In the genomic region with DNA sequence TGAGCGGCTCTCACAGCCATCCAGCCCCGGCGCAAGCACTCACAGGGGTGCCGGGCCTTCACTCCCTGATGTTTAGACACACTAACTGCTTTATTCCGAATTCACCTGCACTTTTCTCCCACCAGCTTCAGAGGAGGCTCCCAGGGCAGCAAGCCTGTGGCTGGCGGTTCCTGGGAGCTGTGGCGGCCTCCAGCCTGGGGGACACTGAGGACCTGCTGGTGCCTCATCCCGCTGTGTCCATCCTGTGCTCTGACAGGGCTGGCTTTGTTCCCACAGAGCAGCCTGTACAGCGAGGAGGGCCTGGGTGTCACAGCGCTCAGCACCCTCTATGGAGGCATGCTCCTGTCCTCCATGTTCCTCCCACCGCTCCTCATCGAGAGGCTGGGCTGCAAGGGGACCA, we compare ENCODE assay signal across 26 cellular contexts. TPM values are rescaled to one million over a fixed set of nuclear protein-coding genes. Genes with fewer than 3 reads are reported as not detected.
DNase-seq lines count a peak whose midpoint lies in the region; ATAC-seq, FAIRE-seq and TF ChIP-seq lines count a peak whose summit lies in the region.
"Had no signal": no experiment of that assay in that cellular context is flagged by ENCODE, and none has a peak within 500 bp of the region (broad histone marks: within the 10 kb centered on the region; RNA-seq: fewer than 3 reads in every experiment).

No MANE protein-coding gene starts in this region.

- H3K36me3 Mint-ChIP-seq in CD14-positive monocyte = no peaks in the 10 kb centered on the region
- H3K36me3 Mint-ChIP-seq: CD4-positive, alpha-beta memory T cell had no signal

- peak overlapping the region; percentile 17 for H4K91ac ChIP-seq in H1 (replicated peaks; ENCODE audit: insufficient read length, low read length)

- H2BK5ac ChIP-seq in H1 (ENCODE audit: low read depth, low read length) = no peak overlapping the region

- CTCF ChIA-PET in HepG2 (lab: Yijun Ruan, JAX; ENCODE audit: low intra/inter-chr PET ratio, low total read pairs) = no interaction called here
- CTCF ChIA-PET in H1 (lab: Charles Lee; ENCODE audit: partially characterized antibody) = interaction anchor here (0.7 to 3.5 kb wide), 5 partner anchors 52 to 131 kb away, joined by 3 to 10 read pairs (median 3); no protein-coding TSS in a partner anchor

- no peak overlapping the region for H2AFZ ChIP-seq in HepG2 (ENCODE audit: low read length)
- no peak overlapping the region for H2AFZ ChIP-seq in H1 (ENCODE audit: low read length)

- H4K5ac ChIP-seq in H1 (ENCODE audit: insufficient read length, low read depth, low read length) = no peak overlapping the region

- H2BK12ac ChIP-seq in H1 (ENCODE audit: low read depth, low read length) = 0 out of 2 replicates have a peak overlapping the region, but pooled peaks have one; percentile 17

- TF ChIP-seq POLR2A in HepG2 (IDR thresholded peaks at IDR 0.05; ENCODE audit: insufficient read depth in 1 of 2, low read depth in 2 of 2, low read length in 2 of 2) (no peak), right lobe of liver (IDR thresholded peaks at IDR 0.05) (no peak), H1 (IDR thresholded peaks at IDR 0.05; ENCODE audit: control extremely low read depth in 1 of 2, low read depth in 2 of 2, low read length in 2 of 2) (no peak), spleen (IDR thresholded peaks at IDR 0.05) (no peak)

- no peak overlapping the region for H3K4me2 ChIP-seq in HepG2 (ENCODE audit: low read depth, low read length)
- H3K4me2 ChIP-seq in H1 (ENCODE audit: insufficient read depth in 1 of 2, low read depth in 2 of 2, low read length in 2 of 2) = no peak overlapping the region
- H3K4me2 ChIP-seq: A549; BLaER1 treated with 17β-estradiol and CSF1 and Interleukin-3, amounts not matched to agents 10 nM and 100 nM had no signal

- peaks cover 4% of the 10 kb centered on the region for H3K4me1 Mint-ChIP-seq in CD14-positive monocyte

- no peak overlapping the region for H2BK120ac ChIP-seq in H1 (replicated peaks; ENCODE audit: low read depth, low read length)

- H3K9ac ChIP-seq in HepG2 (ENCODE audit: insufficient read depth, low read depth, low read length) (no peak overlapping the region), H1 (replicated peaks in 1 of 4; ENCODE audit: extremely low read depth in 1 of 4, low read depth in 3 of 4, low read length in 3 of 4) (no peak overlapping the region)
- H3K9ac ChIP-seq: BLaER1 treated with 17β-estradiol and CSF1 and Interleukin-3, amounts not matched to agents 10 nM and 100 nM had no signal

- no peak overlapping the region for H3K27ac Mint-ChIP-seq in CD14-positive monocyte
- H3K27ac Mint-ChIP-seq: CD4-positive, alpha-beta memory T cell had no signal

- no peak overlapping the region for H3K14ac ChIP-seq in H1 (ENCODE audit: insufficient read length)

- no peak for FAIRE-seq in HepG2 (lab: Jason Lieb, UNC)
- no peak for FAIRE-seq in H1 (lab: Jason Lieb, UNC)
- FAIRE-seq: A549, GM12891, GM18507 had no signal

- no peak overlapping the region for H3K27ac ChIP-seq in HepG2 (ENCODE audit: extremely low read length, insufficient read depth, low read length)
- no peak overlapping the region for H3K27ac ChIP-seq in right lobe of liver
- H3K27ac ChIP-seq in H1 (ENCODE audit: low read depth, low read length) = no peak overlapping the region
- no peak overlapping the region for H3K27ac ChIP-seq in spleen
- H3K27ac ChIP-seq: A549; BLaER1 treated with 17β-estradiol and CSF1 and Interleukin-3, amounts not matched to agents 10 nM and 100 nM had no signal

- WGBS in HepG2 (ENCODE audit: low lambda C conversion rate) = 95% methylated on average over 7 of the region's 12 CpGs
- WGBS in right lobe of liver (ENCODE audit: insufficient coverage, low coverage, low lambda C conversion rate, missing lambda C conversion rate) = 93% methylated on average over 4 of the region's 12 CpGs
- 88% methylated on average over 12 of the region's 12 CpGs; no CpG with 5 or more reads in 1 of the 2 experiments for WGBS in H1 (ENCODE audit: extremely low coverage in 1 of 2, insufficient coverage in 1 of 2, insufficient read length in 1 of 2, insufficient replicate concordance in 2 of 2, low coverage in 1 of 2, low lambda C conversion rate in 2 of 2, missing lambda C conversion rate in 1 of 2), 2 experiments
- WGBS in spleen, 5 donors = 90 to 97% (median 92%) methylated on average over 7 to 12 of the region's 12 CpGs

- 0 out of 2 replicates have a peak overlapping the region, but pooled peaks have one; percentile 72 for H2BK20ac ChIP-seq in H1 (ENCODE audit: low read length)

- H3K4ac ChIP-seq in H1 (replicated peaks; ENCODE audit: insufficient read length, low read depth, low read length) = no peak overlapping the region

- BruUV-seq in HepG2 (replicated peaks; lab: Mats Ljungman, UMichigan) = no TSS peak

- H3K23ac ChIP-seq in H1 (ENCODE audit: insufficient read length) = no peak overlapping the region

- H3K4me1 ChIP-seq in HepG2 (ENCODE audit: insufficient read depth, low read length) (peaks cover 50% of the 10 kb centered on the region), right lobe of liver (peaks cover 0 to 17% (median 5%) of the 10 kb centered on the region in 4 donors), H1 (replicated peaks in 1 of 4; ENCODE audit: control insufficient read depth in 3 of 4, insufficient read depth in 4 of 4, low read length in 3 of 4) (peaks cover 0 to 10% (median 3%) of the 10 kb centered on the region in 4 experiments; a peak in 2 of 7 replicates), spleen (no peaks in the 10 kb centered on the region)
- H3K4me1 ChIP-seq: A549, BE2C had no signal

- H4K20me1 ChIP-seq in HepG2 (ENCODE audit: insufficient read depth, low read length) = no peaks in the 10 kb centered on the region
- H4K20me1 ChIP-seq in H1 (replicated peaks in 1 of 2; ENCODE audit: control insufficient read depth in 1 of 2, insufficient read depth in 2 of 2, low read length in 2 of 2) = no peaks in the 10 kb centered on the region
- H4K20me1 ChIP-seq: BLaER1 treated with 17β-estradiol and CSF1 and Interleukin-3, amounts not matched to agents 10 nM and 100 nM had no signal

- H3K79me2 ChIP-seq in HepG2 (ENCODE audit: insufficient read depth, low read length) (no peaks in the 10 kb centered on the region), H1 (ENCODE audit: control insufficient read depth in 1 of 2, insufficient read depth in 2 of 2, low read length in 2 of 2) (no peaks in the 10 kb centered on the region)

- H3K27me3 ChIP-seq in HepG2 (ENCODE audit: control insufficient read depth in 1 of 2, insufficient read depth in 2 of 2, low read length in 2 of 2) = no peaks in the 10 kb centered on the region
- H3K27me3 ChIP-seq in right lobe of liver = no peaks in the 10 kb centered on the region
- H3K27me3 ChIP-seq in H1 (replicated peaks in 1 of 4; ENCODE audit: control insufficient read depth in 3 of 4, extremely low read depth in 1 of 4, insufficient read depth in 3 of 4, low read length in 3 of 4) = no peaks in the 10 kb centered on the region
- peaks cover 0 to 9% (median 0%) of the 10 kb centered on the region in 7 donors for H3K27me3 ChIP-seq in spleen (replicated peaks in 1 of 7)
- H3K27me3 ChIP-seq: BE2C; BLaER1 treated with 17β-estradiol and CSF1 and Interleukin-3, amounts not matched to agents 10 nM and 100 nM had no signal

- no peak overlapping the region for H3K18ac ChIP-seq in H1 (ENCODE audit: extremely low read depth, low read length)

- H3K9me3 Mint-ChIP-seq in CD14-positive monocyte = peaks cover 0 to 3% (median 0%) of the 10 kb centered on the region in 7 donors
- H3K9me3 Mint-ChIP-seq: CD4-positive, alpha-beta memory T cell had no signal

- no peaks in the 10 kb centered on the region; the same call in 1 of the 2 replicates for H3K23me2 ChIP-seq in H1 (ENCODE audit: low read depth, low read length)

- in situ Hi-C loops in HepG2 (cut with HindIII; ENCODE audit: extremely low pct_ligation_motif_present, low pct_unique_long_range_greater_than_20kb) = loop anchor here (5.0 kb wide), 1 partner anchor 72 kb away; no protein-coding TSS in a partner anchor

- TF ChIP-seq EP300 in HepG2 (IDR thresholded peaks at IDR 0.05; ENCODE audit: low read depth in 2 of 2, low read length in 2 of 2) (no peak), HepG2 (CRISPR knock-in tag; IDR thresholded peaks at IDR 0.05; ENCODE audit: borderline replicate concordance) (no peak), H1 (IDR thresholded peaks at IDR 0.05; ENCODE audit: borderline replicate concordance in 1 of 2, low read depth in 2 of 2, low read length in 2 of 2) (no peak)

- TF ChIP-seq CTCF in HepG2 (CRISPR knock-in tag; IDR thresholded peaks at IDR 0.05) (no peak), right lobe of liver (IDR thresholded peaks at IDR 0.05) (no peak), H1 (IDR thresholded peaks at IDR 0.05; ENCODE audit: control extremely low read depth in 1 of 3, insufficient read depth in 1 of 3, low read depth in 1 of 3, low read length in 3 of 3) (no peak), spleen (IDR thresholded peaks at IDR 0.05 in 8 of 11, conservative IDR thresholded peaks at IDR 0.05 in 3 of 11) (no peak), CD14-positive monocyte (IDR thresholded peaks at IDR 0.05) (no peak)

- H3K4me3 ChIP-seq in HepG2 (replicated peaks in 1 of 3; ENCODE audit: insufficient read depth in 1 of 3, low read depth in 2 of 3, low read length in 3 of 3) (no peak overlapping the region), right lobe of liver (no peak overlapping the region), H1 (ENCODE audit: extremely low read depth in 1 of 4, insufficient read depth in 2 of 4, low read depth in 3 of 4, low read length in 4 of 4) (no peak overlapping the region), spleen (no peak overlapping the region)
- H3K4me3 ChIP-seq: A549; BLaER1 treated with 17β-estradiol and CSF1 and Interleukin-3, amounts not matched to agents 10 nM and 100 nM had no signal

- intact Hi-C loops in HepG2 (cut with micrococcal nuclease; ENCODE audit: unreplicated experiment) (loop anchor here (5.0 kb wide), 1 partner anchor 68 kb away; no protein-coding TSS in a partner anchor), right lobe of liver (cut with DNase I) (no loop called here), spleen (cut with DNase I; ENCODE audit: low total_unique reads) (loop anchor here (10.0 kb wide), 1 partner anchor 69 kb away; no protein-coding TSS in a partner anchor), CD14-positive monocyte (cut with micrococcal nuclease) (loop anchor here in 1 of 2 donors (10.0 kb wide), 1 partner anchor 519 kb away; no protein-coding TSS in a partner anchor)

- POLR2A ChIA-PET in HepG2 (lab: Yijun Ruan, JAX) (interaction anchor here (4.7 to 7.4 kb wide), 2 partner anchors 16 to 48 kb away, joined by 57 to 163 read pairs; no protein-coding TSS in a partner anchor), H1 (lab: Charles Lee; ENCODE audit: partially characterized antibody) (no interaction called here)

- DNase-seq in HepG2 (ENCODE audit: low spot score) = no peak
- DNase-seq in right lobe of liver = no peak
- no peak for DNase-seq in H1 (ENCODE audit: low read depth in 1 of 2, low spot score in 2 of 2)
- DNase-seq in mesenteric fat pad (ENCODE audit: low spot score) = peak; percentile 55
- peak; percentile 33 for DNase-seq in spleen
- DNase-seq in NCI-H1092 treated with DMSO at 0.1 percent for 48 hours (lab: John Stamatoyannopoulos, UW) = no peak
- no peak for DNase-seq in CD14-positive monocyte (ENCODE audit: low spot score)
- DNase-seq: 8988T; ACHN; AML-193; BE2C; Calu3; CD4-positive, alpha-beta memory T cell; COR-L47; DMS53; DMS79 treated with DMSO at 0.1 percent for 48 hours; GF-D8; GOT3; H7; HCEC 1CT had no signal

- no peak overlapping the region for H2AK5ac ChIP-seq in H1 (ENCODE audit: low read depth, low read length)

- peaks cover 0 to 5% (median 5%) of the 10 kb centered on the region in 3 donors for H3K27me3 Mint-ChIP-seq in CD14-positive monocyte (ENCODE audit: low read depth in 3 of 3)

- H3K79me1 ChIP-seq in H1 (ENCODE audit: low read depth, low read length) = no peaks in the 10 kb centered on the region

- no peak for TF ChIP-seq RAD21 in HepG2 (CRISPR knock-in tag; IDR thresholded peaks at IDR 0.05)
- TF ChIP-seq RAD21 in H1 (IDR thresholded peaks at IDR 0.05 in 1 of 2, conservative IDR thresholded peaks at IDR 0.05 in 1 of 2; ENCODE audit: low read depth in 2 of 2, low read length in 2 of 2) = no peak

- no peak overlapping the region for H4K8ac ChIP-seq in H1 (ENCODE audit: extremely low read depth, insufficient read depth, low read length)

- ATAC-seq in HepG2 (no peak), right lobe of liver (no peak)
- ATAC-seq: A549 had no signal

- H2BK15ac ChIP-seq in H1 (ENCODE audit: low read length) = no peak overlapping the region

- H3K56ac ChIP-seq in H1 (replicated peaks; ENCODE audit: insufficient read length, low read depth, low read length) = no peak overlapping the region

- H3K36me3 ChIP-seq in HepG2 (replicated peaks in 1 of 2; ENCODE audit: control insufficient read depth in 1 of 2, insufficient read depth in 2 of 2, low read length in 2 of 2) (peaks cover 5 to 11% of the 10 kb centered on the region in 2 experiments; a peak in 4 of 5 replicates), right lobe of liver (no peaks in the 10 kb centered on the region), H1 (ENCODE audit: control insufficient read depth in 2 of 4, insufficient read depth in 4 of 4, low read length in 3 of 4) (no peaks in the 10 kb centered on the region), spleen (no peaks in the 10 kb centered on the region)
- H3K36me3 ChIP-seq: BE2C; BLaER1 treated with 17β-estradiol and CSF1 and Interleukin-3, amounts not matched to agents 10 nM and 100 nM had no signal

- no peak overlapping the region for H3K4me3 Mint-ChIP-seq in CD14-positive monocyte
- H3K4me3 Mint-ChIP-seq: CD4-positive, alpha-beta memory T cell had no signal

- H3K9me3 ChIP-seq in HepG2 (ENCODE audit: low read length) (no peaks in the 10 kb centered on the region), right lobe of liver (no peaks in the 10 kb centered on the region), H1 (ENCODE audit: insufficient read depth in 2 of 2, low read depth in 1 of 2, low read length in 1 of 2) (no peaks in the 10 kb centered on the region), spleen (no peaks in the 10 kb centered on the region)
- H3K9me3 ChIP-seq: A549; BE2C; BLaER1 treated with 17β-estradiol and CSF1 and Interleukin-3, amounts not matched to agents 10 nM and 100 nM had no signal

RNA-seq across cellular contexts. Expression of gene UNC93A, which starts 3.1 kb away (rescaled TPM):
- total RNA-seq in HepG2 (2016; rRNA removed; fragmentation: Illumina TruSeq; extraction: Trizol) (8.3 and 11.0 TPM in 2 replicates), right lobe of liver (10 to 100 TPM in 1 of 6 experiments, 1 to 10 TPM in 5; 1.4 to 15.8 (median 4.9) TPM), mesenteric fat pad (not detected), spleen (not detected)
- 4.1 and 4.2 TPM in 2 replicates for total RNA-seq in HepG2 (2016; cell fraction: cytosol; rRNA removed; fragmentation: Illumina TruSeq; extraction: Trizol; ENCODE audit: low read depth)
- total RNA-seq in HepG2 (2016; cell fraction: insoluble cytoplasmic fraction; rRNA removed; fragmentation: Illumina TruSeq; extraction: Trizol) = 8.7 and 10.0 TPM in 2 replicates
- 7.5 and 7.8 TPM in 2 replicates for total RNA-seq in HepG2 (2016; cell fraction: membrane; rRNA removed; fragmentation: Illumina TruSeq; extraction: Trizol)
- 6.8 and 7.8 TPM in 2 replicates for total RNA-seq in HepG2 (2016; cell fraction: nucleus; rRNA removed; fragmentation: Illumina TruSeq; extraction: Trizol)
- polyA plus RNA-seq in HepG2 (2011; rRNA removed) (32.4 and 42.7 TPM in 2 replicates), H1 (2011; rRNA removed) (0.31 and 0.39 TPM in 2 replicates), spleen (not detected), CD14-positive monocyte (not detected)
- polyA plus RNA-seq in HepG2 (2011; cell fraction: cytosol; rRNA removed) = 40.5 and 49.1 TPM in 2 replicates
- 21.7 and 28.7 TPM in 2 replicates for polyA plus RNA-seq in HepG2 (2011; cell fraction: nucleus; rRNA removed)
- 9.6 and 43.8 TPM in 2 replicates for polyA plus RNA-seq in HepG2 (2012)
- 3.4 and 3.8 TPM in 2 replicates for polyA plus RNA-seq in HepG2 (2016; cell fraction: cytosol; fragmentation: Illumina TruSeq; extraction: Trizol; ENCODE audit: low read depth)
- 6.5 and 9.8 TPM in 2 replicates for polyA plus RNA-seq in HepG2 (2016; cell fraction: insoluble cytoplasmic fraction; fragmentation: Illumina TruSeq; extraction: Trizol; ENCODE audit: low read depth)
- polyA plus RNA-seq in HepG2 (2016; cell fraction: membrane; fragmentation: Illumina TruSeq; extraction: Trizol; ENCODE audit: low read depth) = 6.1 and 6.5 TPM in 2 replicates
- polyA plus RNA-seq in HepG2 (2016; cell fraction: nucleus; fragmentation: Illumina TruSeq; extraction: Trizol; ENCODE audit: insufficient read depth, low read depth) = 10.8 and 11.1 TPM in 2 replicates
- polyA minus RNA-seq in HepG2 (2011; rRNA and poly(A)+ RNA removed; ENCODE audit: low replicate concordance) = 97.2 TPM in 1 of 2 replicates, not detected in the other
- 16.1 and 16.4 TPM in 2 replicates for polyA minus RNA-seq in HepG2 (2011; cell fraction: cytosol; rRNA and poly(A)+ RNA removed)
- 12.5 and 12.9 TPM in 2 replicates for polyA minus RNA-seq in HepG2 (2011; cell fraction: nucleus; rRNA and poly(A)+ RNA removed)
- total RNA-seq in H1 (2021; fragmentation: NEBNext Ultra II Directional; extraction: Animal tissue kit (Norgen Biotek cat#: 25700)) = not detected in 2 replicates
- 0.67 TPM for polyA plus RNA-seq in H1 (2011; cell fraction: cytosol; rRNA removed)
- polyA plus RNA-seq in H1 (2011; cell fraction: nucleus; rRNA removed) = 0.47 TPM
- polyA plus RNA-seq in H1 (2012, experiment 1 of 2) = 0.16 to 0.58 TPM (median 0.23 TPM) in 4 replicates
- polyA plus RNA-seq in H1 (2012, experiment 2 of 2) = 0.20 TPM
- polyA plus RNA-seq in H1 (2013, experiment 1 of 2) = 0.12 TPM
- 0.07 TPM for polyA plus RNA-seq in H1 (2013, experiment 2 of 2)
- not detected in 2 replicates for polyA minus RNA-seq in H1 (2011; rRNA and poly(A)+ RNA removed)
- not detected for polyA minus RNA-seq in H1 (2011; cell fraction: cytosol; rRNA and poly(A)+ RNA removed)
- not detected for polyA minus RNA-seq in H1 (2011; cell fraction: nucleus; rRNA and poly(A)+ RNA removed)
- total RNA-seq: Calu3; CD4-positive, alpha-beta memory T cell; Daoy; G401 had no signal
- polyA plus RNA-seq: A549; CD4-positive, alpha-beta memory T cell had no signal

RNA-seq across cellular contexts. Expression of gene TTLL2, which starts 30.6 kb away (rescaled TPM):
- total RNA-seq in HepG2 (2016; rRNA removed; fragmentation: Illumina TruSeq; extraction: Trizol) (not detected in 2 replicates), right lobe of liver (not detected), mesenteric fat pad (not detected), spleen (not detected)
- total RNA-seq in HepG2 (2016; cell fraction: cytosol; rRNA removed; fragmentation: Illumina TruSeq; extraction: Trizol; ENCODE audit: low read depth) = not detected in 2 replicates
- total RNA-seq in HepG2 (2016; cell fraction: insoluble cytoplasmic fraction; rRNA removed; fragmentation: Illumina TruSeq; extraction: Trizol) = 0.04 TPM in 1 of 2 replicates, not detected in the other
- not detected in 2 replicates for total RNA-seq in HepG2 (2016; cell fraction: membrane; rRNA removed; fragmentation: Illumina TruSeq; extraction: Trizol)
- total RNA-seq in HepG2 (2016; cell fraction: nucleus; rRNA removed; fragmentation: Illumina TruSeq; extraction: Trizol) = not detected in 2 replicates
- polyA plus RNA-seq in HepG2 (2011; rRNA removed) (0.03 TPM in 1 of 2 replicates, not detected in the other), H1 (2011; rRNA removed) (not detected in 2 replicates), spleen (not detected), CD14-positive monocyte (not detected)
- not detected in 2 replicates for polyA plus RNA-seq in HepG2 (2011; cell fraction: cytosol; rRNA removed)
- polyA plus RNA-seq in HepG2 (2011; cell fraction: nucleus; rRNA removed) = not detected in 2 replicates
- polyA plus RNA-seq in HepG2 (2012) = not detected in 2 replicates
- polyA plus RNA-seq in HepG2 (2016; cell fraction: cytosol; fragmentation: Illumina TruSeq; extraction: Trizol; ENCODE audit: low read depth) = not detected in 2 replicates
- polyA plus RNA-seq in HepG2 (2016; cell fraction: insoluble cytoplasmic fraction; fragmentation: Illumina TruSeq; extraction: Trizol; ENCODE audit: low read depth) = not detected in 2 replicates
- not detected in 2 replicates for polyA plus RNA-seq in HepG2 (2016; cell fraction: membrane; fragmentation: Illumina TruSeq; extraction: Trizol; ENCODE audit: low read depth)
- polyA plus RNA-seq in HepG2 (2016; cell fraction: nucleus; fragmentation: Illumina TruSeq; extraction: Trizol; ENCODE audit: insufficient read depth, low read depth) = not detected in 2 replicates
- polyA minus RNA-seq in HepG2 (2011; rRNA and poly(A)+ RNA removed; ENCODE audit: low replicate concordance) = not detected in 2 replicates
- polyA minus RNA-seq in HepG2 (2011; cell fraction: cytosol; rRNA and poly(A)+ RNA removed) = not detected in 2 replicates
- not detected in 2 replicates for polyA minus RNA-seq in HepG2 (2011; cell fraction: nucleus; rRNA and poly(A)+ RNA removed)
- total RNA-seq in H1 (2021; fragmentation: NEBNext Ultra II Directional; extraction: Animal tissue kit (Norgen Biotek cat#: 25700)) = not detected in 2 replicates
- not detected for polyA plus RNA-seq in H1 (2011; cell fraction: cytosol; rRNA removed)
- not detected for polyA plus RNA-seq in H1 (2011; cell fraction: nucleus; rRNA removed)
- polyA plus RNA-seq in H1 (2012, experiment 1 of 2) = 0.31 to 0.41 TPM (median 0.38 TPM) in 4 replicates
- polyA plus RNA-seq in H1 (2012, experiment 2 of 2) = not detected
- not detected for polyA plus RNA-seq in H1 (2013, experiment 1 of 2)
- polyA plus RNA-seq in H1 (2013, experiment 2 of 2) = not detected
- polyA minus RNA-seq in H1 (2011; rRNA and poly(A)+ RNA removed) = not detected in 2 replicates
- not detected for polyA minus RNA-seq in H1 (2011; cell fraction: cytosol; rRNA and poly(A)+ RNA removed)
- polyA minus RNA-seq in H1 (2011; cell fraction: nucleus; rRNA and poly(A)+ RNA removed) = not detected
- total RNA-seq: Calu3; CD4-positive, alpha-beta memory T cell; Daoy; G401; H7 had no signal
- polyA plus RNA-seq: A549 had no signal

Comparison
In these comparisons a context has a peak if more than half of its experiments do, and no peak if none do; other contexts are left out.
1. intact Hi-C loops: an anchor here in HepG2 (5.0 kb wide) and spleen (10.0 kb wide); none called in right lobe of liver.
2. DNase-seq: peak in mesenteric fat pad (single experiment) and spleen (single experiment); none in HepG2 (single experiment), right lobe of liver (0 of 3), H1 (0 of 2), NCI-H1092 treated with DMSO at 0.1 percent for 48 hours (single experiment) and CD14-positive monocyte (single experiment).